Comparison of ENCODE assay signal across 24 cellular contexts in the genomic region with DNA sequence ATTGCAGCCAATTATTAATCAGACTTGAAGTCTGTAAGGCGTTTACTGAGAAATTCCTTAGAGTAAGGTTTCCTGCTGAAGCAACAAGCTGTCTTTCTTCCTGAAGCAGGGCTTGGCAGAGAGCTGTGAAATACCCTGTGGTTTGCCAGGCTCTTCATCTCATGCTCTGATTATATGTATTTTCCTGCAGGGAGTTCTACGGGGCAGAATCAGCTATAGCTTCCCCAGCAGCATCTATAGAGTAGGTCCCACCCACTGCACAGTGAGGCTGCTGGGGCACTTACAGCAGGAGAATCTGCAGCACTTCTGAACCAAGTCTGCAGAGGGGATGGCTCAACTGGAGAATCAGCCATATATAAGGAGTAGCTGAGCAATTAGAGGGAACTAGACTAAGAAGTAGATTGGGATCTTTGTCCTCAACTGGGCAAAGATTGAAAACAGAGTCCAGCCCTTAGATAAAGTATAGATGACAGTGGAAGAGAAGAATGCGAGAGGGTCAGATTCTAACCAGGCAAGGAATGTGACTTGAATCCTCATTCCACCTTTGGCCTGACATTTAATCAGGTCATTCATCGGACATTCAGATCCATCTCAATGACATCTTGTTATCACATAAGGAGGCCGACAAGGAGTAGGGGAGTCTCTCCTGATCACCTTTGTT.
"Had no signal": no experiment of that assay in that cellular context is flagged by ENCODE, and none has a peak within 500 bp of the region (broad histone marks: within the 10 kb centered on the region; RNA-seq: fewer than 3 reads in every experiment).

No MANE protein-coding gene starts in this region.

- H3K9me3 Mint-ChIP-seq: activated CD8-positive, alpha-beta T cell treated with anti-CD3 and anti-CD28 coated beads for 36 hours; activated naive CD4-positive, alpha-beta T cell treated with anti-CD3 and anti-CD28 coated beads, Interleukin-2, amount 50 U/mL, for 72 hours; activated T-helper 1 cell treated with anti-CD3 and anti-CD28 coated beads, Interleukin-12 subunit alpha, Interleukin-12 subunit beta, Interleukin-2, Interleukin-4 antibody, amounts not matched to agents 30 ng/mL and 10 ng/mL and 1 ng/mL, durations not matched to agents 14 hours and 24 hours and 36 hours; brain; dendritic cell treated with granulocyte-macrophage colony-stimulating factor and Interleukin-4, amounts not matched to agents 40 ng/mL and 50 ng/mL, for 4 days; nephron; stimulated activated effector memory CD8-positive, alpha-beta T cell treated with anti-CD3 and anti-CD28 coated beads, Interleukin-12 subunit alpha, Interleukin-12 subunit beta, amount 100 ng/mL, for 72 hours; stimulated activated naive CD8-positive, alpha-beta T cell treated with anti-CD3 and anti-CD28 coated beads, Interleukin-15, amount 100 ng/mL, for 72 hours had no signal

- ATAC-seq: activated CD8-positive, alpha-beta memory T cell treated with anti-CD3 and anti-CD28 coated beads, Interleukin-2, amount 10 ng/mL, durations not matched to agents 7 days and 5 days; activated CD8-positive, alpha-beta T cell treated with anti-CD3 and anti-CD28 coated beads for 36 hours; psoas muscle; right cardiac atrium; stimulated activated naive CD8-positive, alpha-beta T cell treated with anti-CD3 and anti-CD28 coated beads, Interleukin-15, amount 100 ng/mL, for 72 hours; T-helper 17 cell had no signal

- DNase-seq: activated CD4-positive, alpha-beta T cell treated with anti-CD3 and anti-CD28 coated beads for 48 hours; activated CD8-positive, alpha-beta memory T cell treated with anti-CD3 and anti-CD28 coated beads, Interleukin-2, amount 10 ng/mL, durations not matched to agents 7 days and 5 days; activated CD8-positive, alpha-beta T cell treated with anti-CD3 and anti-CD28 coated beads for 36 hours; activated gamma-delta T cell; aorta; caudate nucleus; effector CD4-positive, alpha-beta T cell; kidney; left lung; ovary; psoas muscle; right cardiac atrium; stimulated activated CD4-positive, alpha-beta T cell treated with anti-CD3 and anti-CD28 coated beads, Interleukin-2, amount 100 ng/mL, for 24 hours; stimulated activated naive CD8-positive, alpha-beta T cell treated with anti-CD3 and anti-CD28 coated beads, Interleukin-15, amount 100 ng/mL, for 72 hours; T-helper 17 cell; tibial artery had no signal

- H3K27me3 Mint-ChIP-seq: activated CD8-positive, alpha-beta memory T cell treated with anti-CD3 and anti-CD28 coated beads, Interleukin-2, amount 10 ng/mL, durations not matched to agents 7 days and 5 days; dendritic cell treated with granulocyte-macrophage colony-stimulating factor and Interleukin-4, amounts not matched to agents 40 ng/mL and 50 ng/mL, for 4 days had no signal

- H3K4me3 ChIP-seq: left lung, ovary, psoas muscle, tibial artery had no signal

- H3K27ac ChIP-seq: left lung, neutrophil, ovary, psoas muscle, tibial artery had no signal

- H3K4me1 ChIP-seq: left lung, psoas muscle, tibial artery had no signal

- H3K4me3 Mint-ChIP-seq: activated CD8-positive, alpha-beta memory T cell treated with anti-CD3 and anti-CD28 coated beads, Interleukin-2, amount 10 ng/mL, durations not matched to agents 7 days and 5 days; activated CD8-positive, alpha-beta T cell treated with anti-CD3 and anti-CD28 coated beads for 36 hours; activated T-helper 1 cell treated with anti-CD3 and anti-CD28 coated beads, Interleukin-12 subunit alpha, Interleukin-12 subunit beta, Interleukin-2, Interleukin-4 antibody, amounts not matched to agents 30 ng/mL and 10 ng/mL and 1 ng/mL, durations not matched to agents 14 hours and 24 hours and 36 hours; brain; dendritic cell treated with granulocyte-macrophage colony-stimulating factor and Interleukin-4, amounts not matched to agents 40 ng/mL and 50 ng/mL, for 4 days; nephron; stimulated activated effector memory CD8-positive, alpha-beta T cell treated with anti-CD3 and anti-CD28 coated beads, Interleukin-12 subunit alpha, Interleukin-12 subunit beta, amount 100 ng/mL, for 72 hours; stimulated activated naive CD8-positive, alpha-beta T cell treated with anti-CD3 and anti-CD28 coated beads, Interleukin-15, amount 100 ng/mL, for 72 hours; T-helper 17 cell had no signal

- H3K4me1 Mint-ChIP-seq: activated CD8-positive, alpha-beta memory T cell treated with anti-CD3 and anti-CD28 coated beads, Interleukin-2, amount 10 ng/mL, durations not matched to agents 7 days and 5 days; brain; nephron; T-helper 17 cell had no signal

- H3K27me3 ChIP-seq: foreskin keratinocyte, neutrophil, ovary had no signal

- H3K9me3 ChIP-seq: left lung, neutrophil, ovary, psoas muscle, tibial artery had no signal

- H3K36me3 ChIP-seq: left lung, neutrophil, ovary, tibial artery had no signal

- H3K27ac Mint-ChIP-seq: activated CD8-positive, alpha-beta memory T cell treated with anti-CD3 and anti-CD28 coated beads, Interleukin-2, amount 10 ng/mL, durations not matched to agents 7 days and 5 days; activated CD8-positive, alpha-beta T cell treated with anti-CD3 and anti-CD28 coated beads for 36 hours; activated naive CD4-positive, alpha-beta T cell treated with anti-CD3 and anti-CD28 coated beads, Interleukin-2, amount 50 U/mL, for 72 hours; activated T-helper 1 cell treated with anti-CD3 and anti-CD28 coated beads, Interleukin-12 subunit alpha, Interleukin-12 subunit beta, Interleukin-2, Interleukin-4 antibody, amounts not matched to agents 30 ng/mL and 10 ng/mL and 1 ng/mL, durations not matched to agents 14 hours and 24 hours and 36 hours; dendritic cell treated with granulocyte-macrophage colony-stimulating factor and Interleukin-4, amounts not matched to agents 40 ng/mL and 50 ng/mL, for 4 days; nephron; stimulated activated effector memory CD8-positive, alpha-beta T cell treated with anti-CD3 and anti-CD28 coated beads, Interleukin-12 subunit alpha, Interleukin-12 subunit beta, amount 100 ng/mL, for 72 hours; stimulated activated naive CD8-positive, alpha-beta T cell treated with anti-CD3 and anti-CD28 coated beads, Interleukin-15, amount 100 ng/mL, for 72 hours; T-helper 17 cell had no signal

- H3K36me3 Mint-ChIP-seq: activated CD8-positive, alpha-beta memory T cell treated with anti-CD3 and anti-CD28 coated beads, Interleukin-2, amount 10 ng/mL, durations not matched to agents 7 days and 5 days; activated naive CD4-positive, alpha-beta T cell treated with anti-CD3 and anti-CD28 coated beads, Interleukin-2, amount 50 U/mL, for 72 hours; brain; stimulated activated effector memory CD8-positive, alpha-beta T cell treated with anti-CD3 and anti-CD28 coated beads, Interleukin-12 subunit alpha, Interleukin-12 subunit beta, amount 100 ng/mL, for 72 hours had no signal
